8 cellular contexts compared by ENCODE assay signal in the genomic region with DNA sequence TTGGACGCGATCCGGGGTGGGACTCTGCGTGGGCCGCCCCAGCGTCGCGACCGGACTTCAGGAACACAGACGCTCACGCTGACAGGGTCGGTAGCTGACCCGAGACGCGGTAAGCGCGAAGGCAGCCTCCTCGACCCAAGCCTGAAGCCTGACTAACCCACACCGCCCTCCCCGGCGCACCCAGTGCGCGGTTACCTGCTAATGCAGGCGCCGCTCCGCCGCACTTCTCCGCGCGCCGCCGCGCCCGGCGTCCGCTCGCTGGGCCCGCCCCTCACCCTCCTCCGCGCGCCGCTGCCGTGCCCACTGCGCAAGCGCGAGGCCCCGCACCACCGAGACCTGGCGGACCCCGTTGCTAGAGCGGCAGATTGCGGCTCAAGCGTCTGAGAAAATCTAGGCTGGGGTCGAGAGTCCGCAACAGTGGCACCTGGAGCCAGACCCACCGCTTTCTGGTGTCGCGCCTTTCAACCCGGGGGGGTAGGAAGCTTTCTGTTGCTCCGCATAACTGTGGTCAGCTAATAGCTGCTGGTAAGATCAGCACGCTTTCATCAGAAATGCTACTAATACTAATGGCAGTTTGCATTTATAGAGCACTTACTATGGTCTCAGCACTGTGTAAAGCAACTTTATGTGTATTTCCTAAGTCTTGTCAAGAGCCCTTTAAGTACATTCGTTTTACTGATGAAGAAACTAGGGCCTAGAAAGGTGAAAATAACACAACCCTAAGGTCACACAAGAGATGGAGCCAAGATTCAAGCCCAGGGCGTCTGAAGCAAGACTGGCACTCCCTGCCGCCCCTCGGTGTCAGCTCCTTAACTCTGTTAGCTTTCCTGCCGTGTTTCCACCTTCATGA. TPM values are rescaled to one million over a fixed set of nuclear protein-coding genes. Genes with fewer than 3 reads are reported as not detected.
DNase-seq lines count a peak whose midpoint lies in the region; ATAC-seq and TF ChIP-seq lines count a peak whose summit lies in the region.

Gene TBCCD1, minus strand, starts transcription at position 268 of the 850 bp plus-strand sequence. CDS start 3,010 bp downstream, outside the sequence.

- TF ChIP-seq CTCF in KMS-11 (conservative IDR thresholded peaks at IDR 0.05; ENCODE audit: low read depth, low read length) (no peak), Peyer's patch (IDR thresholded peaks at IDR 0.05) (peak in 2 of 6 experiments; percentile 4 to 6), esophagus squamous epithelium (IDR thresholded peaks at IDR 0.05) (peak in 1 of 6 experiments; percentile 23)

- intact Hi-C loops in esophagus squamous epithelium (cut with DNase I), result no loop called here

- no peaks in the 10 kb centered on the region for H3K27me3 ChIP-seq in KMS-11 (ENCODE audit: insufficient read depth, low read depth)
- H3K27me3 ChIP-seq in Peyer's patch, result no peaks in the 10 kb centered on the region
- H3K27me3 ChIP-seq in esophagus squamous epithelium, result no peaks in the 10 kb centered on the region

- no peaks in the 10 kb centered on the region for H3K36me3 ChIP-seq in KMS-11 (ENCODE audit: insufficient read depth)
- peaks cover 0 to 1% (median 0%) of the 10 kb centered on the region in 3 donors for H3K36me3 ChIP-seq in Peyer's patch
- peaks cover 0 to 22% (median 0%) of the 10 kb centered on the region in 3 donors for H3K36me3 ChIP-seq in esophagus squamous epithelium

- H3K9me3 ChIP-seq in Peyer's patch, result no peaks in the 10 kb centered on the region
- no peaks in the 10 kb centered on the region for H3K9me3 ChIP-seq in esophagus squamous epithelium

- ATAC-seq in GM21737 (IDR thresholded peaks at IDR 0.05; ENCODE audit: unreplicated experiment), result peak; percentile 43

- peaks cover 29% of the 10 kb centered on the region for H3K79me2 ChIP-seq in KMS-11 (ENCODE audit: insufficient read depth, low read depth)

- peak within 1 kb of the TSS; percentile 74 for H3K9ac ChIP-seq in KMS-11

- DNase-seq in DMS79 (lab: John Stamatoyannopoulos, UW) (peak; percentile 67), Peyer's patch (peak; percentile 88 to 96 (median 96)), activated T-helper 1 cell treated with Interleukin-2 at 50 U/mL for 16 hours (ENCODE audit: low read depth) (peak; percentile 95), esophagus squamous epithelium (lab: John Stamatoyannopoulos, UW) (peak; percentile 49), myocyte (ENCODE audit: low read depth) (peak; percentile 93)
- DNase-seq in stimulated activated CD8-positive, alpha-beta memory T cell treated with anti-CD3 and anti-CD28 coated beads, Interleukin-7, amount 100 ng/mL, for 4 hours (ENCODE audit: low read depth in 2 of 2), result peak; percentile 84 to 88

- H3K27ac ChIP-seq in KMS-11, result peak within 1 kb of the TSS; percentile 73
- H3K27ac ChIP-seq in Peyer's patch, result peak within 1 kb of the TSS; percentile 82 to 96 (median 88)
- peak within 1 kb of the TSS; percentile 93 to 97 (median 96) for H3K27ac ChIP-seq in esophagus squamous epithelium

- H3K4me2 ChIP-seq in KMS-11, result peak within 1 kb of the TSS; percentile 98

- TF ChIP-seq POLR2A in Peyer's patch (IDR thresholded peaks at IDR 0.05) (peak; percentile 93 to 96), esophagus squamous epithelium (IDR thresholded peaks at IDR 0.05) (peak in 3 of 4 donors; percentile 94 to 97 (median 94))

- H3K4me3 ChIP-seq in KMS-11 (IDR thresholded peaks at IDR 0.05; ENCODE audit: insufficient read depth, low read depth, low read length) (peak within 1 kb of the TSS; percentile 63), Peyer's patch (peak within 1 kb of the TSS; percentile 58 to 95 (median 81)), esophagus squamous epithelium (peak within 1 kb of the TSS; percentile 82 to 96 (median 90))

- H2AFZ ChIP-seq in KMS-11 (ENCODE audit: low read depth), result peak within 1 kb of the TSS; percentile 88

- H3K4me1 ChIP-seq in KMS-11 (ENCODE audit: low read depth, poor library complexity, severe bottlenecking) (peaks cover 30% of the 10 kb centered on the region), Peyer's patch (peaks cover 0 to 32% (median 2%) of the 10 kb centered on the region in 4 donors), esophagus squamous epithelium (peaks cover 18 to 75% (median 21%) of the 10 kb centered on the region in 3 donors)

- WGBS in esophagus squamous epithelium, 2 donors, result 0 to 2% methylated on average over 10 to 13 of the region's 66 CpGs

- H4K20me1 ChIP-seq in KMS-11 (ENCODE audit: insufficient read depth), result no peaks in the 10 kb centered on the region

RNA-seq across cellular contexts. Expression of gene TBCCD1, which starts in this region (rescaled TPM):
- total RNA-seq in Peyer's patch, result 10 to 100 TPM; 13.8 to 30.5 (median 16.6) TPM
- total RNA-seq in esophagus squamous epithelium, result 10 to 100 TPM in 1 of 4 donors, 1 to 10 TPM in 3; 6.9 to 10.5 (median 7.9) TPM
- total RNA-seq in myocyte, result 13.0 and 13.8 TPM in 2 replicates
- polyA plus RNA-seq in myocyte (2012), result 11.4 TPM

Comparison
In these comparisons a context has a peak if more than half of its experiments do, and no peak if none do; other contexts are left out.
1. Peak in every context shown above with its lines: DNase-seq, ATAC-seq, H3K4me3 ChIP-seq and H3K27ac ChIP-seq.